In genomic region chr5:130337179-130337888, GRCh38 we compare ENCODE assay signal across 11 cellular contexts.
DNase-seq lines count a peak whose midpoint lies in the region; ATAC-seq and TF ChIP-seq lines count a peak whose summit lies in the region.
"Had no signal": no experiment of that assay in that cellular context is flagged by ENCODE, and none has a peak within 500 bp of the region (broad histone marks: within the 10 kb centered on the region; RNA-seq: fewer than 3 reads in every experiment).

No MANE protein-coding gene starts in this region.

- H3K9me3 Mint-ChIP-seq in progenitor cell of endocrine pancreas (ENCODE audit: low read depth) = peaks cover 6% of the 10 kb centered on the region
- H3K9me3 Mint-ChIP-seq: activated T-helper 1 cell treated with anti-CD3 and anti-CD28 coated beads, Interleukin-12 subunit alpha, Interleukin-12 subunit beta, Interleukin-2, Interleukin-4 antibody, amounts not matched to agents 30 ng/mL and 10 ng/mL and 1 ng/mL, durations not matched to agents 14 hours and 24 hours and 36 hours had no signal

- no peak overlapping the region for H2AFZ ChIP-seq in trophoblast cell (ENCODE audit: insufficient read depth, low read length, poor library complexity)

- H3K27me3 Mint-ChIP-seq in progenitor cell of endocrine pancreas = no peaks in the 10 kb centered on the region
- H3K27me3 Mint-ChIP-seq: dendritic cell treated with granulocyte-macrophage colony-stimulating factor and Interleukin-4, amounts not matched to agents 40 ng/mL and 50 ng/mL, for 4 days had no signal

- H3K79me1 ChIP-seq in trophoblast cell (ENCODE audit: low read length) = no peaks in the 10 kb centered on the region

- TF ChIP-seq CTCF in progenitor cell of endocrine pancreas (IDR thresholded peaks at IDR 0.05; ENCODE audit: unreplicated experiment) = no peak

- no peak overlapping the region for H3K4me2 ChIP-seq in trophoblast cell (ENCODE audit: low read length)

- no peak overlapping the region for H3K27ac Mint-ChIP-seq in progenitor cell of endocrine pancreas
- H3K27ac Mint-ChIP-seq: activated T-helper 1 cell treated with anti-CD3 and anti-CD28 coated beads, Interleukin-12 subunit alpha, Interleukin-12 subunit beta, Interleukin-2, Interleukin-4 antibody, amounts not matched to agents 30 ng/mL and 10 ng/mL and 1 ng/mL, durations not matched to agents 14 hours and 24 hours and 36 hours; dendritic cell treated with granulocyte-macrophage colony-stimulating factor and Interleukin-4, amounts not matched to agents 40 ng/mL and 50 ng/mL, for 4 days had no signal

- H3K14ac ChIP-seq in trophoblast cell (ENCODE audit: low read length) = no peak overlapping the region

- no peak overlapping the region for H4K8ac ChIP-seq in trophoblast cell (ENCODE audit: low read depth, low read length)

- H3K4me3 ChIP-seq in trophoblast cell (ENCODE audit: low read depth, low read length) = no peak overlapping the region

- H3K9ac ChIP-seq in trophoblast cell (ENCODE audit: low read length) = no peak overlapping the region

- no peaks in the 10 kb centered on the region for H3K36me3 Mint-ChIP-seq in progenitor cell of endocrine pancreas (ENCODE audit: insufficient read depth)

- intact Hi-C loops in sciatic nerve (cut with DNase I) = no loop called here

- H2AK5ac ChIP-seq in trophoblast cell (ENCODE audit: low read length) = no peak overlapping the region

- no peak overlapping the region for H2BK5ac ChIP-seq in trophoblast cell (ENCODE audit: low read depth, low read length, poor library complexity)

- H3K23ac ChIP-seq in trophoblast cell (ENCODE audit: low read length) = no peak overlapping the region

- H3K4me1 Mint-ChIP-seq in progenitor cell of endocrine pancreas (ENCODE audit: low read depth) = peaks cover 2% of the 10 kb centered on the region

- ATAC-seq in HG03196 (IDR thresholded peaks at IDR 0.05; ENCODE audit: unreplicated experiment) = no peak
- no peak for ATAC-seq in GM21786 (IDR thresholded peaks at IDR 0.05; ENCODE audit: unreplicated experiment)
- ATAC-seq in sciatic nerve = no peak

- no peak overlapping the region for H3K18ac ChIP-seq in trophoblast cell (ENCODE audit: low read length)

- no peak overlapping the region for H3K27ac ChIP-seq in trophoblast cell (ENCODE audit: low read depth, low read length)

- H3K4me3 Mint-ChIP-seq in progenitor cell of endocrine pancreas (ENCODE audit: low read depth) = no peak overlapping the region
- H3K4me3 Mint-ChIP-seq: activated T-helper 1 cell treated with anti-CD3 and anti-CD28 coated beads, Interleukin-12 subunit alpha, Interleukin-12 subunit beta, Interleukin-2, Interleukin-4 antibody, amounts not matched to agents 30 ng/mL and 10 ng/mL and 1 ng/mL, durations not matched to agents 14 hours and 24 hours and 36 hours; dendritic cell treated with granulocyte-macrophage colony-stimulating factor and Interleukin-4, amounts not matched to agents 40 ng/mL and 50 ng/mL, for 4 days had no signal

- H4K12ac ChIP-seq in trophoblast cell (ENCODE audit: low read depth, low read length) = no peak overlapping the region

- no peak overlapping the region for H2BK120ac ChIP-seq in trophoblast cell (ENCODE audit: insufficient read depth, low read length, poor library complexity)

- no peak overlapping the region for H2BK12ac ChIP-seq in trophoblast cell (ENCODE audit: low read length)

- H3K27me3 ChIP-seq in trophoblast cell (ENCODE audit: insufficient read depth, low read length) = no peaks in the 10 kb centered on the region

- H3K36me3 ChIP-seq in trophoblast cell (ENCODE audit: control insufficient read depth in 1 of 2, insufficient read depth in 2 of 2, low read length in 2 of 2) = no peaks in the 10 kb centered on the region

- no CpG with 5 or more reads among the region's 7 CpGs for WGBS in trophoblast cell (ENCODE audit: extremely low coverage, insufficient coverage, insufficient read length)

- no peak overlapping the region for H3K4ac ChIP-seq in trophoblast cell (ENCODE audit: low read depth, low read length)

- no peaks in the 10 kb centered on the region for H3K9me3 ChIP-seq in trophoblast cell (ENCODE audit: insufficient read depth, low read depth, low read length)

- H3K4me1 ChIP-seq in trophoblast cell (ENCODE audit: control insufficient read depth in 1 of 2, insufficient read depth in 2 of 2, low read length in 2 of 2) = no peaks in the 10 kb centered on the region

- no peak overlapping the region for H4K91ac ChIP-seq in trophoblast cell (ENCODE audit: low read depth, low read length)

- peak; percentile 56 for DNase-seq in EL
- DNase-seq in RKO (ENCODE audit: low spot score) = peak; percentile 14
- DNase-seq in fibroblast of gingiva (ENCODE audit: low read depth) = peak; percentile 46
- peak; percentile 22 to 82 for DNase-seq in trophoblast cell
- DNase-seq in progenitor cell of endocrine pancreas (ENCODE audit: low spot score, unreplicated experiment) = no peak
- no peak for DNase-seq in sciatic nerve (ENCODE audit: low spot score)
- DNase-seq: NCI-H82 had no signal

- no peaks in the 10 kb centered on the region for H3K79me2 ChIP-seq in trophoblast cell (ENCODE audit: control insufficient read depth, insufficient read depth, low read length, poor library complexity)

Comparison
In these comparisons a context has a peak if more than half of its experiments do, and no peak if none do; other contexts are left out.
1. DNase-seq: peak in EL (single experiment), RKO (single experiment), fibroblast of gingiva (single experiment) and trophoblast cell (2 of 2); none in progenitor cell of endocrine pancreas (single experiment) and sciatic nerve (single experiment).